11 cellular contexts compared by ENCODE assay signal in the genomic region with DNA sequence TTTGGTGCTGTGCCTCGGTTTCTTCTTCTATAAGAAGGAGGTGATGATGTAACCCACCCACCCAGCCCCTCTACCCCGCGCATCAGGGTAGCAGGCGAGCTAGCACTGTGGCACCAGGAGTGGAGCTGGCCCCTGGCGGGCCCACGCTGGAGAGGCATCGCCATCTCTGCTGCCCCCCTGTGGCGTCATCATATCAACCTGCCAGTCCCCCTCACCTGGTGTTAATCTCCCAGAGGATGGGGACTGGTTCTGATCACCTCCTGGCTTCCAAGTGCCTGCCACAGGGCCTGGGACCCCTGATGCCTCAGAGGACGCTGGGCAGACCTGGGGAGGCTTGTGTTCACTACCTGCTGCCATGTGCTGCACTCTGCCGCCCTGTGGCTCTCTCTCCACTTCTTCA. TPM values are rescaled to one million over a fixed set of nuclear protein-coding genes. Genes with fewer than 3 reads are reported as not detected.
A peak's percentile ranks its signal among the peaks of the same experiment; 100 is the strongest.
DNase-seq lines count a peak whose midpoint lies in the region; ATAC-seq, FAIRE-seq and TF ChIP-seq lines count a peak whose summit lies in the region.
"Had no signal": no experiment of that assay in that cellular context is flagged by ENCODE, and none has a peak within 500 bp of the region (broad histone marks: within the 10 kb centered on the region; RNA-seq: fewer than 3 reads in every experiment).

No MANE protein-coding gene starts in this region.

- intact Hi-C loops in activated CD4-positive, alpha-beta T cell treated with anti-CD3 and anti-CD28 coated beads for 36 hours (cut with DNase I, micrococcal nuclease): no loop called here
- intact Hi-C loops in activated CD4-positive, alpha-beta T cell treated with anti-CD3 and anti-CD28 coated beads, Interleukin-2, amount 10 ng/mL, durations not matched to agents 24 days and 14 days (cut with micrococcal nuclease): no loop called here
- intact Hi-C loops in CD14-positive monocyte (cut with micrococcal nuclease): no loop called here

- H3K36me3 Mint-ChIP-seq in activated CD4-positive, alpha-beta T cell treated with anti-CD3 and anti-CD28 coated beads for 36 hours (ENCODE audit: low read depth): no peaks in the 10 kb centered on the region
- no peaks in the 10 kb centered on the region for H3K36me3 Mint-ChIP-seq in activated CD4-positive, alpha-beta T cell treated with anti-CD3 and anti-CD28 coated beads, Interleukin-2, amount 10 ng/mL, durations not matched to agents 24 days and 14 days (ENCODE audit: low read depth)
- peaks cover 1% of the 10 kb centered on the region for H3K36me3 Mint-ChIP-seq in progenitor cell of endocrine pancreas (ENCODE audit: insufficient read depth)
- H3K36me3 Mint-ChIP-seq in CD14-positive monocyte: no peaks in the 10 kb centered on the region

- H3K4me3 ChIP-seq in coronary artery: no peak overlapping the region

- H3K27ac ChIP-seq in coronary artery: no peak overlapping the region

- peaks cover 13% of the 10 kb centered on the region for H3K4me1 Mint-ChIP-seq in activated CD4-positive, alpha-beta T cell treated with anti-CD3 and anti-CD28 coated beads for 36 hours
- H3K4me1 Mint-ChIP-seq in activated CD4-positive, alpha-beta T cell treated with anti-CD3 and anti-CD28 coated beads, Interleukin-2, amount 10 ng/mL, durations not matched to agents 24 days and 14 days: peaks cover 10% of the 10 kb centered on the region
- H3K4me1 Mint-ChIP-seq in progenitor cell of endocrine pancreas (ENCODE audit: low read depth) (peaks cover 9% of the 10 kb centered on the region), CD14-positive monocyte (no peaks in the 10 kb centered on the region)

- TF ChIP-seq POLR2A in H54 (IDR thresholded peaks at IDR 0.05; ENCODE audit: low read depth, low read length): no peak

- DNase-seq in activated CD4-positive, alpha-beta T cell treated with anti-CD3 and anti-CD28 coated beads for 36 hours: peak; percentile 54
- no peak for DNase-seq in activated CD4-positive, alpha-beta T cell treated with anti-CD3 and anti-CD28 coated beads, Interleukin-2, amount 10 ng/mL, durations not matched to agents 24 days and 14 days
- DNase-seq in HT-29 (ENCODE audit: low spot score): peak; percentile 35
- peak; percentile 68 for DNase-seq in coronary artery (ENCODE audit: low spot score)
- DNase-seq in progenitor cell of endocrine pancreas (ENCODE audit: low spot score, unreplicated experiment): no peak
- DNase-seq in CD14-positive monocyte (ENCODE audit: low spot score): no peak
- no peak for DNase-seq in H54 (ENCODE audit: insufficient read length, low spot score)
- DNase-seq: activated CD8-positive, alpha-beta memory T cell treated with anti-CD3 and anti-CD28 coated beads for 24 hours; NCI-H1930 had no signal

- peaks cover 25% of the 10 kb centered on the region for H3K27me3 Mint-ChIP-seq in activated CD4-positive, alpha-beta T cell treated with anti-CD3 and anti-CD28 coated beads for 36 hours
- H3K27me3 Mint-ChIP-seq in activated CD4-positive, alpha-beta T cell treated with anti-CD3 and anti-CD28 coated beads, Interleukin-2, amount 10 ng/mL, durations not matched to agents 24 days and 14 days: peaks cover 20% of the 10 kb centered on the region
- peaks cover 53% of the 10 kb centered on the region for H3K27me3 Mint-ChIP-seq in progenitor cell of endocrine pancreas
- peaks cover 14 to 24% (median 21%) of the 10 kb centered on the region in 3 donors for H3K27me3 Mint-ChIP-seq in CD14-positive monocyte (ENCODE audit: low read depth in 3 of 3)

- H3K4me3 Mint-ChIP-seq in activated CD4-positive, alpha-beta T cell treated with anti-CD3 and anti-CD28 coated beads for 36 hours: no peak overlapping the region
- no peak overlapping the region for H3K4me3 Mint-ChIP-seq in activated CD4-positive, alpha-beta T cell treated with anti-CD3 and anti-CD28 coated beads, Interleukin-2, amount 10 ng/mL, durations not matched to agents 24 days and 14 days
- H3K4me3 Mint-ChIP-seq in progenitor cell of endocrine pancreas (ENCODE audit: low read depth) (no peak overlapping the region), CD14-positive monocyte (no peak overlapping the region)

- CTCF ChIA-PET in activated CD4-positive, alpha-beta T cell treated with anti-CD3 and anti-CD28 coated beads for 36 hours (lab: Charles Lee): no interaction called here

- POLR2A ChIA-PET in activated CD4-positive, alpha-beta T cell treated with anti-CD3 and anti-CD28 coated beads for 36 hours (lab: Charles Lee): no interaction called here

- TF ChIP-seq CTCF in coronary artery (IDR thresholded peaks at IDR 0.05) (no peak), progenitor cell of endocrine pancreas (IDR thresholded peaks at IDR 0.05; ENCODE audit: unreplicated experiment) (peak; percentile 58), CD14-positive monocyte (IDR thresholded peaks at IDR 0.05) (no peak)

- peaks cover 5% of the 10 kb centered on the region for H3K9me3 Mint-ChIP-seq in activated CD4-positive, alpha-beta T cell treated with anti-CD3 and anti-CD28 coated beads for 36 hours (ENCODE audit: low read depth)
- H3K9me3 Mint-ChIP-seq in activated CD4-positive, alpha-beta T cell treated with anti-CD3 and anti-CD28 coated beads, Interleukin-2, amount 10 ng/mL, durations not matched to agents 24 days and 14 days: no peaks in the 10 kb centered on the region
- H3K9me3 Mint-ChIP-seq in progenitor cell of endocrine pancreas (ENCODE audit: low read depth) (no peaks in the 10 kb centered on the region), CD14-positive monocyte (peaks cover 0 to 1% (median 0%) of the 10 kb centered on the region in 7 donors)

- FAIRE-seq in H54 (lab: Jason Lieb, UNC): no peak
- FAIRE-seq: endometrium had no signal

- no peak for ATAC-seq in activated CD4-positive, alpha-beta T cell treated with anti-CD3 and anti-CD28 coated beads for 36 hours
- ATAC-seq in GM18858 (IDR thresholded peaks at IDR 0.05; ENCODE audit: unreplicated experiment): no peak

- H3K27ac Mint-ChIP-seq in activated CD4-positive, alpha-beta T cell treated with anti-CD3 and anti-CD28 coated beads for 36 hours: no peak overlapping the region
- H3K27ac Mint-ChIP-seq in activated CD4-positive, alpha-beta T cell treated with anti-CD3 and anti-CD28 coated beads, Interleukin-2, amount 10 ng/mL, durations not matched to agents 24 days and 14 days: no peak overlapping the region
- H3K27ac Mint-ChIP-seq in progenitor cell of endocrine pancreas (no peak overlapping the region), CD14-positive monocyte (no peak overlapping the region)

RNA-seq across cellular contexts. Expression of gene SORCS2, which starts 6.3 kb away (rescaled TPM):
- under 1 TPM in 1 of 2 experiments, not detected in 1; 0.04 TPM for total RNA-seq in activated CD4-positive, alpha-beta T cell treated with anti-CD3 and anti-CD28 coated beads for 36 hours
- total RNA-seq in activated CD4-positive, alpha-beta T cell treated with anti-CD3 and anti-CD28 coated beads, Interleukin-2, amount 10 ng/mL, durations not matched to agents 24 days and 14 days: 0.05 TPM in 1 of 2 replicates, not detected in the other
- not detected in 2 replicates for total RNA-seq in HT-29 (2014; rRNA removed; shearing (Covaris generic))
- total RNA-seq in progenitor cell of endocrine pancreas: 2.2 and 2.9 TPM in 2 replicates
- under 1 TPM in 1 of 2 donors, not detected in 1; 0.46 TPM for polyA plus RNA-seq in CD14-positive monocyte

Comparison
In these comparisons a context has a peak if more than half of its experiments do, and no peak if none do; other contexts are left out.
1. DNase-seq: peak in activated CD4-positive, alpha-beta T cell treated with anti-CD3 and anti-CD28 coated beads for 36 hours (single experiment), HT-29 (single experiment) and coronary artery (single experiment); none in activated CD4-positive, alpha-beta T cell treated with anti-CD3 and anti-CD28 coated beads, Interleukin-2, amount 10 ng/mL, durations not matched to agents 24 days and 14 days (single experiment), progenitor cell of endocrine pancreas (single experiment), CD14-positive monocyte (single experiment) and H54 (single experiment).